ENCODE assay signal across 8 cellular contexts in genomic region chr12:43805857-43806736, GRCh38. TPM values are rescaled to one million over a fixed set of nuclear protein-coding genes. Genes with fewer than 3 reads are reported as not detected.
A peak's percentile ranks its signal among the peaks of the same experiment; 100 is the strongest.
DNase-seq lines count a peak whose midpoint lies in the region; ATAC-seq and TF ChIP-seq lines count a peak whose summit lies in the region.

Gene TWF1, minus strand, starts transcription at chr12:43806317. Its CDS starts 72 bp downstream, at chr12:43806245.

- TF ChIP-seq POLR2A in adrenal gland (IDR thresholded peaks at IDR 0.05) (peak; percentile 81 to 87), prostate gland (IDR thresholded peaks at IDR 0.05) (peak; percentile 50)

- DNase-seq in NCI-H1048 (lab: John Stamatoyannopoulos, UW), result peak; percentile 43
- peak; percentile 64 to 84 (median 75) for DNase-seq in T-helper 1 cell
- peak; percentile 83 to 91 (median 87) for DNase-seq in adrenal gland
- peak; percentile 88 to 91 for DNase-seq in heart right ventricle
- peak; percentile 84 for DNase-seq in prostate gland (ENCODE audit: low spot score)
- DNase-seq in ureter (ENCODE audit: low spot score), result peak; percentile 89

- 0 to 1% (median 0%) methylated on average over 22 to 89 of the region's 89 CpGs for WGBS in adrenal gland, 4 donors
- 0 to 1% methylated on average over 72 to 89 of the region's 89 CpGs for WGBS in heart right ventricle, 2 donors
- under 1% methylated on average over 61 of the region's 89 CpGs for whole genome bisulfite sequencing in prostate gland

- peak; percentile 97 for ATAC-seq in HG02610 (IDR thresholded peaks at IDR 0.05; ENCODE audit: unreplicated experiment)
- peak; percentile 99 to 100 (median 100) for ATAC-seq in heart right ventricle

- H3K36me3 ChIP-seq in adrenal gland (replicated peaks in 1 of 2) (peaks cover 0 to 16% of the 10 kb centered on the region in 2 donors), heart right ventricle (peaks cover 0 to 33% (median 0%) of the 10 kb centered on the region in 9 donors), prostate gland (no peaks in the 10 kb centered on the region)

- no peaks in the 10 kb centered on the region for H3K27me3 ChIP-seq in adrenal gland
- no peaks in the 10 kb centered on the region for H3K27me3 ChIP-seq in heart right ventricle
- H3K27me3 ChIP-seq in prostate gland (replicated peaks; ENCODE audit: insufficient read depth), result no peaks in the 10 kb centered on the region

- peak within 1 kb of the TSS; percentile 94 to 100 (median 98) for H3K27ac ChIP-seq in adrenal gland
- H3K27ac ChIP-seq in heart right ventricle, result peak within 1 kb of the TSS; percentile 83 to 99 (median 96)
- H3K27ac ChIP-seq in prostate gland, result peak within 1 kb of the TSS; percentile 93 to 96

- H3K4me1 ChIP-seq in adrenal gland (replicated peaks in 1 of 2) (peaks cover 0 to 37% of the 10 kb centered on the region in 2 donors), heart right ventricle (peaks cover 0 to 46% (median 24%) of the 10 kb centered on the region in 9 donors), prostate gland (replicated peaks) (no peaks in the 10 kb centered on the region)

- H3K9me3 ChIP-seq in adrenal gland (replicated peaks in 1 of 3), result no peaks in the 10 kb centered on the region
- no peaks in the 10 kb centered on the region for H3K9me3 ChIP-seq in heart right ventricle
- H3K9me3 ChIP-seq in prostate gland, result no peaks in the 10 kb centered on the region

- H3K4me3 ChIP-seq in GM12875 (ENCODE audit: low read depth, low read length), result peak within 1 kb of the TSS; percentile 99
- peak within 1 kb of the TSS; percentile 43 to 98 (median 54) for H3K4me3 ChIP-seq in adrenal gland
- H3K4me3 ChIP-seq in heart right ventricle, result peak within 1 kb of the TSS; percentile 74 to 97 (median 93)
- peak within 1 kb of the TSS; percentile 84 to 88 for H3K4me3 ChIP-seq in prostate gland

- TF ChIP-seq CTCF in GM12875 (IDR thresholded peaks at IDR 0.05; ENCODE audit: borderline replicate concordance, insufficient read depth, low read depth, low read length) (peak; percentile 14; the same call in 1 of the 2 replicates), adrenal gland (IDR thresholded peaks at IDR 0.05) (peak in 5 of 6 experiments; percentile 16 to 54 (median 40)), heart right ventricle (IDR thresholded peaks at IDR 0.05) (peak in 6 of 9 donors; percentile 20 to 48 (median 33)), prostate gland (IDR thresholded peaks at IDR 0.05) (peak in 2 of 4 experiments; percentile 13 to 20)

- intact Hi-C loops in adrenal gland (cut with DNase I), result loop anchor here in 1 of 2 donors (10.0 kb wide), 1 partner anchor 79 kb away; no protein-coding TSS in a partner anchor
- intact Hi-C loops in heart right ventricle (cut with DNase I), result loop anchor here in 6 of 10 donors (1.0 to 10.0 kb wide), 8 partner anchors 29 to 79 kb away; partner anchors contain the start of genes IRAK4 (in 4 of the 6), PUS7L (in 4 of the 6) and TMEM117 (in 1 of the 6)
- intact Hi-C loops in prostate gland (cut with DNase I), result loop anchor here (5.0 kb wide), 2 partner anchors 49 to 76 kb away; partner anchors contain the start of genes IRAK4 and PUS7L

RNA-seq across cellular contexts. Expression of gene TWF1, which starts in this region (rescaled TPM):
- 100 to 1,000 TPM in 3 of 8 donors, 10 to 100 TPM in 5; 54.6 to 116 (median 83.8) TPM for total RNA-seq in adrenal gland
- polyA plus RNA-seq in adrenal gland, result 100 to 1,000 TPM in 1 of 3 donors, 10 to 100 TPM in 2; 38.0 to 105 (median 44.5) TPM
- 10 to 100 TPM in 6 of 10 donors, 1 to 10 TPM in 4; 8.5 to 21.7 (median 10.7) TPM for total RNA-seq in heart right ventricle
- 10 to 100 TPM; 11.4 to 20.4 TPM for polyA plus RNA-seq in heart right ventricle
- 100 to 1,000 TPM in 1 of 2 donors, 10 to 100 TPM in 1; 64.5 to 114 TPM for total RNA-seq in prostate gland
- total RNA-seq in ureter, result 144 TPM

Comparison
In these comparisons a context has a peak if more than half of its experiments do, and no peak if none do; other contexts are left out.
1. Peak in every context shown above with its lines: DNase-seq, ATAC-seq, H3K4me3 ChIP-seq and H3K27ac ChIP-seq.